In genomic region chr9:89522979-89523305, GRCh38 we compare ENCODE assay signal across 11 cellular contexts. TPM values are rescaled to one million over a fixed set of nuclear protein-coding genes. Genes with fewer than 3 reads are reported as not detected.
DNase-seq lines count a peak whose midpoint lies in the region; ATAC-seq and TF ChIP-seq lines count a peak whose summit lies in the region.
"Had no signal": no experiment of that assay in that cellular context is flagged by ENCODE, and none has a peak within 500 bp of the region (broad histone marks: within the 10 kb centered on the region; RNA-seq: fewer than 3 reads in every experiment).

No MANE protein-coding gene starts in this region.

- peaks cover 82% of the 10 kb centered on the region for H3K4me1 Mint-ChIP-seq in activated B cell treated with CpG ODN at 0.5 μM for 24 hours
- H3K4me1 Mint-ChIP-seq in natural killer cell = peaks cover 82 to 88% of the 10 kb centered on the region in 2 donors
- H3K4me1 Mint-ChIP-seq in neural progenitor cell = peaks cover 29% of the 10 kb centered on the region

- H3K27ac ChIP-seq in psoas muscle (no peak overlapping the region), neural progenitor cell (no peak overlapping the region)
- H3K27ac ChIP-seq: thyroid gland had no signal

- H3K9me3 Mint-ChIP-seq in activated B cell treated with CpG ODN at 0.5 μM for 24 hours (peaks cover 3% of the 10 kb centered on the region), natural killer cell (no peaks in the 10 kb centered on the region), neural progenitor cell (no peaks in the 10 kb centered on the region)

- H3K36me3 Mint-ChIP-seq in activated B cell treated with CpG ODN at 0.5 μM for 24 hours (ENCODE audit: low read depth) (no peaks in the 10 kb centered on the region), natural killer cell (no peaks in the 10 kb centered on the region), neural progenitor cell (no peaks in the 10 kb centered on the region)

- H3K4me1 ChIP-seq in psoas muscle (peaks cover 13% of the 10 kb centered on the region), neural progenitor cell (no peaks in the 10 kb centered on the region)
- H3K4me1 ChIP-seq: HAP-1 had no signal

- no peak overlapping the region for H3K4me2 ChIP-seq in neural progenitor cell

- H3K27ac Mint-ChIP-seq in activated B cell treated with CpG ODN at 0.5 μM for 24 hours = peak overlapping the region; percentile 96
- peak overlapping the region; percentile 91 to 95 for H3K27ac Mint-ChIP-seq in natural killer cell
- H3K27ac Mint-ChIP-seq in neural progenitor cell = no peak overlapping the region

- H3K36me3 ChIP-seq in psoas muscle (ENCODE audit: insufficient read depth in 1 of 2, low read depth in 1 of 2) = no peaks in the 10 kb centered on the region
- H3K36me3 ChIP-seq in neural progenitor cell = no peaks in the 10 kb centered on the region
- H3K36me3 ChIP-seq: HAP-1, thyroid gland had no signal

- no peak overlapping the region for H3K4me3 ChIP-seq in psoas muscle
- no peak overlapping the region for H3K4me3 ChIP-seq in neural progenitor cell
- H3K4me3 ChIP-seq: HAP-1, thyroid gland had no signal

- POLR2A ChIA-PET in activated B cell treated with CpG ODN at 0.5 μM for 24 hours (lab: Charles Lee) = interaction anchor here (0.6 to 3.2 kb wide), 17 partner anchors 9 to 212 kb away, joined by 3 to 17 read pairs (median 4); partner anchors contain the start of genes CKS2 and SECISBP2

- intact Hi-C loops in activated B cell treated with CpG ODN at 0.5 μM for 24 hours (cut with micrococcal nuclease) = loop anchor here (1.0 to 2.0 kb wide), 8 partner anchors 14 to 205 kb away; partner anchors contain the start of gene SECISBP2
- intact Hi-C loops in natural killer cell (cut with micrococcal nuclease) = loop anchor here (1.0 to 2.0 kb wide), 4 partner anchors 21 to 97 kb away; no protein-coding TSS in a partner anchor
- intact Hi-C loops in psoas muscle (cut with DNase I) = no loop called here

- CTCF ChIA-PET in activated B cell treated with CpG ODN at 0.5 μM for 24 hours (lab: Charles Lee) = interaction anchor here (0.9 to 2.1 kb wide), 5 partner anchors 11 to 105 kb away, joined by 3 to 21 read pairs (median 4); no protein-coding TSS in a partner anchor

- H3K9me3 ChIP-seq in psoas muscle (no peaks in the 10 kb centered on the region), neural progenitor cell (ENCODE audit: low read depth) (no peaks in the 10 kb centered on the region)
- H3K9me3 ChIP-seq: HAP-1, thyroid gland had no signal

- no peaks in the 10 kb centered on the region for H4K20me1 ChIP-seq in neural progenitor cell (ENCODE audit: low read depth)

- WGBS in psoas muscle, 3 donors = 88 to 100% (median 96%) methylated on average over 1 of the region's 1 CpG

- H2AFZ ChIP-seq in neural progenitor cell (replicated peaks) = no peak overlapping the region

- no peak overlapping the region for H3K9ac ChIP-seq in neural progenitor cell

- no peaks in the 10 kb centered on the region for H3K79me2 ChIP-seq in neural progenitor cell (ENCODE audit: low read depth)

- H3K27me3 ChIP-seq in psoas muscle (ENCODE audit: insufficient read depth in 3 of 3, low read length in 2 of 3) (no peaks in the 10 kb centered on the region), neural progenitor cell (no peaks in the 10 kb centered on the region)
- H3K27me3 ChIP-seq: thyroid gland had no signal

- H3K27me3 Mint-ChIP-seq in activated B cell treated with CpG ODN at 0.5 μM for 24 hours (no peaks in the 10 kb centered on the region), natural killer cell (ENCODE audit: low read depth in 2 of 2) (no peaks in the 10 kb centered on the region), neural progenitor cell (ENCODE audit: insufficient read depth, low read depth) (peaks cover 6% of the 10 kb centered on the region)

- TF ChIP-seq CTCF in activated B cell treated with CpG ODN at 0.5 μM for 24 hours (IDR thresholded peaks at IDR 0.05) (no peak), natural killer cell (IDR thresholded peaks at IDR 0.05) (no peak), psoas muscle (IDR thresholded peaks at IDR 0.05) (no peak), neural progenitor cell (IDR thresholded peaks at IDR 0.05) (no peak)

- ATAC-seq in GM18907 (IDR thresholded peaks at IDR 0.05; ENCODE audit: unreplicated experiment) (peak; percentile 7), HG02763 (IDR thresholded peaks at IDR 0.05; ENCODE audit: unreplicated experiment) (peak; percentile 6), activated B cell treated with CpG ODN at 0.5 μM for 24 hours (ENCODE audit: low read depth) (peak; percentile 13), natural killer cell (no peak), GM21825 (IDR thresholded peaks at IDR 0.05; ENCODE audit: unreplicated experiment) (no peak), psoas muscle (no peak)

- no peak overlapping the region for H3K4me3 Mint-ChIP-seq in activated B cell treated with CpG ODN at 0.5 μM for 24 hours
- no peak overlapping the region for H3K4me3 Mint-ChIP-seq in natural killer cell
- H3K4me3 Mint-ChIP-seq in neural progenitor cell = no peak overlapping the region

- DNase-seq in activated B cell treated with CpG ODN at 0.5 μM for 24 hours (no peak), natural killer cell (no peak), psoas muscle (no peak), neural progenitor cell (ENCODE audit: low spot score) (no peak)
- DNase-seq: DMS79 treated with DMSO at 0.1 percent for 48 hours, NCI-H1417, thyroid gland had no signal

- no peaks in the 10 kb centered on the region for H3F3A ChIP-seq in neural progenitor cell (ENCODE audit: low read depth)

RNA-seq across cellular contexts. Expression of gene SEMA4D, which starts 25.0 kb away (rescaled TPM):
- 68.0 and 79.7 TPM in 2 replicates for total RNA-seq in activated B cell treated with CpG ODN at 0.5 μM for 24 hours
- 100 to 1,000 TPM; 354 to 448 (median 420) TPM for total RNA-seq in natural killer cell
- 100 to 1,000 TPM in 1 of 4 donors, 10 to 100 TPM in 3; 32.1 to 111 (median 63.6) TPM for total RNA-seq in psoas muscle
- 10 to 100 TPM in 2 of 3 donors, 1 to 10 TPM in 1; 9.3 to 26.8 (median 22.3) TPM for polyA plus RNA-seq in psoas muscle
- total RNA-seq in neural progenitor cell (ENCODE audit: low replicate concordance) = 19.1 and 24.9 TPM in 2 replicates

Comparison
In these comparisons a context has a peak if more than half of its experiments do, and no peak if none do; other contexts are left out.
1. ATAC-seq: peak in GM18907 (single experiment), HG02763 (single experiment) and activated B cell treated with CpG ODN at 0.5 μM for 24 hours (single experiment); none in natural killer cell (0 of 3), GM21825 (single experiment) and psoas muscle (0 of 4).
2. intact Hi-C loops: an anchor here in activated B cell treated with CpG ODN at 0.5 μM for 24 hours (1.0 to 2.0 kb wide) and natural killer cell (1.0 to 2.0 kb wide); none called in psoas muscle.